ENCODE assay signal across 1 cellular context in the genomic region with DNA sequence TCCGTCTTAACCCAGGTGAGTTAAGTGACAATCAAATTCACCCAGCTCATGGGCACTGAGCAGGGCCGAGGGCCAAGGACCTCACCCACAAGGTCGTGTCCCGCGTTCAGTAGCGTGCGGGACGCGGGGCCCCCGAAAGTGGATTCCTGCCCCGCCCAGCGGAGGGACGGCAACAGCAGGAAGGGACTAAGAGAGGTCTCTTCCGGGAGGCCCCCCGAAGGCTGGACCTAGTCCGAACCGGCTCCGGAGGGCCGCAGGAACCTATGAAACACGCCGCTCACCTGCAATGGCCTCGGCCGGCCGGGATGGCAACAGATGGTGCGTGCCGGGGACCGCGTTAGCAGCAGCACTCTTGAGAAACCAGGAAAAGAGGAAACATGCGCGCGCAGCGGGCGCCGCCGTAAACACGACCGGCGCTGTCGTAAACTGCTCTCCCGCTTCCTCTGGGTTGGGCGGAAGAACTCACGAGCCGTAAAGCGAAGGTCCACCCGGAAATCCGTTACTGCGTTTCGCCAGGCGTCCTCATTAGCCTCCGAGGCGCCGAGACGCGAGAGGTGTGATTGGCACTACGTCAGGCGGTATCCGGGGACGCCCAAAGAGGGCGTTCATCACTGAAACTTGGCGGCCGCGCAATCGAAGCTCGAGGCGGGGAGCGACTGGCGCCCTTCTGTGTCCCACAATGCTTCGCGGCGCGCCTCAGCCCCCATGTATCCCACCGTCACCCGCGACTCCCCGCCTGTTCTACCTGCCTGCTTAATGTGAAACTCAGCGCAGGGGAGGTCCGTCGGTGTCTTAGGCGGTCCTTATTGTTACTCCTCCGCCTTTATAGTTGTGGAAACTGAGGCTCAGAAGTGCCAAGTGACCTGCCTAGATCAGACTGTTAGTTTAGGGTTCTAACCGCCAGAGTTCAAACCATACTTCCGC.
TF ChIP-seq lines count a peak whose summit lies in the region.

A gene with protein sequence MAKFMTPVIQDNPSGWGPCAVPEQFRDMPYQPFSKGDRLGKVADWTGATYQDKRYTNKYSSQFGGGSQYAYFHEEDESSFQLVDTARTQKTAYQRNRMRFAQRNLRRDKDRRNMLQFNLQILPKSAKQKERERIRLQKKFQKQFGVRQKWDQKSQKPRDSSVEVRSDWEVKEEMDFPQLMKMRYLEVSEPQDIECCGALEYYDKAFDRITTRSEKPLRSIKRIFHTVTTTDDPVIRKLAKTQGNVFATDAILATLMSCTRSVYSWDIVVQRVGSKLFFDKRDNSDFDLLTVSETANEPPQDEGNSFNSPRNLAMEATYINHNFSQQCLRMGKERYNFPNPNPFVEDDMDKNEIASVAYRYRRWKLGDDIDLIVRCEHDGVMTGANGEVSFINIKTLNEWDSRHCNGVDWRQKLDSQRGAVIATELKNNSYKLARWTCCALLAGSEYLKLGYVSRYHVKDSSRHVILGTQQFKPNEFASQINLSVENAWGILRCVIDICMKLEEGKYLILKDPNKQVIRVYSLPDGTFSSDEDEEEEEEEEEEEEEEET (minus strand): TSS at position 372 of the 924 bp plus-strand sequence. CDS start 3,045 bp downstream, outside the sequence.

TF ChIP-seq in HepG2, 621 proteins besides CTCF, POLR2A, EP300 and RAD21 (continued from another document and continues in another):
- TF ChIP-seq SOX13 (IDR thresholded peaks at IDR 0.05) (peak; percentile 21; the same call in 1 of the 2 replicates), SOX13 (CRISPR knock-in tag; conservative IDR thresholded peaks at IDR 0.05 in 1 of 2, IDR thresholded peaks at IDR 0.05 in 1 of 2) (peak in 1 of 2 experiments; percentile 44; a peak in 1 of 4 replicates), ZNF841 (CRISPR knock-in tag; IDR thresholded peaks at IDR 0.05; ENCODE audit: borderline replicate concordance) (no peak), PRPF4 (IDR thresholded peaks at IDR 0.05; ENCODE audit: low read depth, low read length, poor library complexity, severe bottlenecking) (no peak), JDP2 (CRISPR knock-in tag; IDR thresholded peaks at IDR 0.05; ENCODE audit: borderline replicate concordance) (no peak), ERF (CRISPR knock-in tag; IDR thresholded peaks at IDR 0.05) (peak; percentile 72; the same call in 1 of the 2 replicates), ZIK1 (CRISPR knock-in tag; IDR thresholded peaks at IDR 0.05; ENCODE audit: borderline replicate concordance, low read depth) (no peak; the same call in 1 of the 2 replicates), GZF1 (CRISPR knock-in tag; IDR thresholded peaks at IDR 0.05) (0 out of 2 replicates have a peak, but pooled peaks have one; percentile 14), HDAC2 (CRISPR knock-in tag; IDR thresholded peaks at IDR 0.05) (peak; percentile 85), SNAPC2 (CRISPR knock-in tag; IDR thresholded peaks at IDR 0.05) (no peak), RFXANK (CRISPR knock-in tag; IDR thresholded peaks at IDR 0.05) (0 out of 2 replicates have a peak, but pooled peaks have one; percentile 21), ELF1 (CRISPR knock-in tag; IDR thresholded peaks at IDR 0.05) (peak; percentile 99), KAT8 (CRISPR knock-in tag; IDR thresholded peaks at IDR 0.05) (peak; percentile 99), ZKSCAN8 (CRISPR knock-in tag; IDR thresholded peaks at IDR 0.05; ENCODE audit: borderline replicate concordance) (peak; percentile 32; the same call in 1 of the 2 replicates), CHD4 (IDR thresholded peaks at IDR 0.05; ENCODE audit: borderline replicate concordance, low read length) (no peak; the same call in 1 of the 2 replicates), HCFC1 (IDR thresholded peaks at IDR 0.05; ENCODE audit: low read depth, low read length) (peak; percentile 66), STAT5B (CRISPR knock-in tag; IDR thresholded peaks at IDR 0.05) (peak; percentile 20; the same call in 1 of the 2 replicates), SIX4 (CRISPR knock-in tag; IDR thresholded peaks at IDR 0.05) (peak; percentile 73), RNF2 (conservative IDR thresholded peaks at IDR 0.05; ENCODE audit: low read depth) (peak; percentile 78), ATF1 (CRISPR knock-in tag; IDR thresholded peaks at IDR 0.05) (peak; percentile 83), ZNF343 (CRISPR knock-in tag; IDR thresholded peaks at IDR 0.05) (no peak), KLF12 (CRISPR knock-in tag; IDR thresholded peaks at IDR 0.05; ENCODE audit: borderline replicate concordance) (peak; percentile 88; the same call in 1 of the 2 replicates), ZNF326 (CRISPR knock-in tag; IDR thresholded peaks at IDR 0.05; ENCODE audit: borderline replicate concordance) (no peak), HES4 (CRISPR knock-in tag; IDR thresholded peaks at IDR 0.05; ENCODE audit: borderline replicate concordance) (no peak; the same call in 1 of the 2 replicates), ZNF746 (CRISPR knock-in tag; IDR thresholded peaks at IDR 0.05) (no peak), ARNTL (CRISPR knock-in tag; IDR thresholded peaks at IDR 0.05) (peak; percentile 73; the same call in 1 of the 2 replicates), FIP1L1 (IDR thresholded peaks at IDR 0.05; ENCODE audit: borderline replicate concordance, insufficient read depth, low read depth, low read length) (no peak), ZNF367 (CRISPR knock-in tag; IDR thresholded peaks at IDR 0.05; ENCODE audit: borderline replicate concordance) (0 out of 2 replicates have a peak, but pooled peaks have one; percentile 57)
- TF ChIP-seq, protein P1, sequence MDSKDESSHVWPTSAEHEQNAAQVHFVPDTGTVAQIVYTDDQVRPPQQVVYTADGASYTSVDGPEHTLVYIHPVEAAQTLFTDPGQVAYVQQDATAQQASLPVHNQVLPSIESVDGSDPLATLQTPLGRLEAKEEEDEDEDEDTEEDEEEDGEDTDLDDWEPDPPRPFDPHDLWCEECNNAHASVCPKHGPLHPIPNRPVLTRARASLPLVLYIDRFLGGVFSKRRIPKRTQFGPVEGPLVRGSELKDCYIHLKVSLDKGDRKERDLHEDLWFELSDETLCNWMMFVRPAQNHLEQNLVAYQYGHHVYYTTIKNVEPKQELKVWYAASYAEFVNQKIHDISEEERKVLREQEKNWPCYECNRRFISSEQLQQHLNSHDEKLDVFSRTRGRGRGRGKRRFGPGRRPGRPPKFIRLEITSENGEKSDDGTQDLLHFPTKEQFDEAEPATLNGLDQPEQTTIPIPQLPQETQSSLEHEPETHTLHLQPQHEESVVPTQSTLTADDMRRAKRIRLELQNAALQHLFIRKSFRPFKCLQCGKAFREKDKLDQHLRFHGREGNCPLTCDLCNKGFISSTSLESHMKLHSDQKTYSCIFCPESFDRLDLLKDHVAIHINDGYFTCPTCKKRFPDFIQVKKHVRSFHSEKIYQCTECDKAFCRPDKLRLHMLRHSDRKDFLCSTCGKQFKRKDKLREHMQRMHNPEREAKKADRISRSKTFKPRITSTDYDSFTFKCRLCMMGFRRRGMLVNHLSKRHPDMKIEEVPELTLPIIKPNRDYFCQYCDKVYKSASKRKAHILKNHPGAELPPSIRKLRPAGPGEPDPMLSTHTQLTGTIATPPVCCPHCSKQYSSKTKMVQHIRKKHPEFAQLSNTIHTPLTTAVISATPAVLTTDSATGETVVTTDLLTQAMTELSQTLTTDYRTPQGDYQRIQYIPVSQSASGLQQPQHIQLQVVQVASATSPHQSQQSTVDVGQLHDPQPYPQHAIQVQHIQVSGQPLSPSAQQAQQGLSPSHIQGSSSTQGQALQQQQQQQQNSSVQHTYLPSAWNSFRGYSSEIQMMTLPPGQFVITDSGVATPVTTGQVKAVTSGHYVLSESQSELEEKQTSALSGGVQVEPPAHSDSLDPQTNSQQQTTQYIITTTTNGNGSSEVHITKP (CRISPR knock-in tag; IDR thresholded peaks at IDR 0.05; ENCODE audit: low read depth): peak; percentile 63; the same call in 1 of the 2 replicates
- TF ChIP-seq, protein P2, sequence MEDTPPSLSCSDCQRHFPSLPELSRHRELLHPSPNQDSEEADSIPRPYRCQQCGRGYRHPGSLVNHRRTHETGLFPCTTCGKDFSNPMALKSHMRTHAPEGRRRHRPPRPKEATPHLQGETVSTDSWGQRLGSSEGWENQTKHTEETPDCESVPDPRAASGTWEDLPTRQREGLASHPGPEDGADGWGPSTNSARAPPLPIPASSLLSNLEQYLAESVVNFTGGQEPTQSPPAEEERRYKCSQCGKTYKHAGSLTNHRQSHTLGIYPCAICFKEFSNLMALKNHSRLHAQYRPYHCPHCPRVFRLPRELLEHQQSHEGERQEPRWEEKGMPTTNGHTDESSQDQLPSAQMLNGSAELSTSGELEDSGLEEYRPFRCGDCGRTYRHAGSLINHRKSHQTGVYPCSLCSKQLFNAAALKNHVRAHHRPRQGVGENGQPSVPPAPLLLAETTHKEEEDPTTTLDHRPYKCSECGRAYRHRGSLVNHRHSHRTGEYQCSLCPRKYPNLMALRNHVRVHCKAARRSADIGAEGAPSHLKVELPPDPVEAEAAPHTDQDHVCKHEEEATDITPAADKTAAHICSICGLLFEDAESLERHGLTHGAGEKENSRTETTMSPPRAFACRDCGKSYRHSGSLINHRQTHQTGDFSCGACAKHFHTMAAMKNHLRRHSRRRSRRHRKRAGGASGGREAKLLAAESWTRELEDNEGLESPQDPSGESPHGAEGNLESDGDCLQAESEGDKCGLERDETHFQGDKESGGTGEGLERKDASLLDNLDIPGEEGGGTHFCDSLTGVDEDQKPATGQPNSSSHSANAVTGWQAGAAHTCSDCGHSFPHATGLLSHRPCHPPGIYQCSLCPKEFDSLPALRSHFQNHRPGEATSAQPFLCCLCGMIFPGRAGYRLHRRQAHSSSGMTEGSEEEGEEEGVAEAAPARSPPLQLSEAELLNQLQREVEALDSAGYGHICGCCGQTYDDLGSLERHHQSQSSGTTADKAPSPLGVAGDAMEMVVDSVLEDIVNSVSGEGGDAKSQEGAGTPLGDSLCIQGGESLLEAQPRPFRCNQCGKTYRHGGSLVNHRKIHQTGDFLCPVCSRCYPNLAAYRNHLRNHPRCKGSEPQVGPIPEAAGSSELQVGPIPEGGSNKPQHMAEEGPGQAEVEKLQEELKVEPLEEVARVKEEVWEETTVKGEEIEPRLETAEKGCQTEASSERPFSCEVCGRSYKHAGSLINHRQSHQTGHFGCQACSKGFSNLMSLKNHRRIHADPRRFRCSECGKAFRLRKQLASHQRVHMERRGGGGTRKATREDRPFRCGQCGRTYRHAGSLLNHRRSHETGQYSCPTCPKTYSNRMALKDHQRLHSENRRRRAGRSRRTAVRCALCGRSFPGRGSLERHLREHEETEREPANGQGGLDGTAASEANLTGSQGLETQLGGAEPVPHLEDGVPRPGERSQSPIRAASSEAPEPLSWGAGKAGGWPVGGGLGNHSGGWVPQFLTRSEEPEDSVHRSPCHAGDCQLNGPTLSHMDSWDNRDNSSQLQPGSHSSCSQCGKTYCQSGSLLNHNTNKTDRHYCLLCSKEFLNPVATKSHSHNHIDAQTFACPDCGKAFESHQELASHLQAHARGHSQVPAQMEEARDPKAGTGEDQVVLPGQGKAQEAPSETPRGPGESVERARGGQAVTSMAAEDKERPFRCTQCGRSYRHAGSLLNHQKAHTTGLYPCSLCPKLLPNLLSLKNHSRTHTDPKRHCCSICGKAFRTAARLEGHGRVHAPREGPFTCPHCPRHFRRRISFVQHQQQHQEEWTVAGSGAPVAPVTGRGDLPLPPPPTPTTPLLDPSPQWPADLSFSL (CRISPR knock-in tag; IDR thresholded peaks at IDR 0.05): no peak
- TF ChIP-seq, protein P3, sequence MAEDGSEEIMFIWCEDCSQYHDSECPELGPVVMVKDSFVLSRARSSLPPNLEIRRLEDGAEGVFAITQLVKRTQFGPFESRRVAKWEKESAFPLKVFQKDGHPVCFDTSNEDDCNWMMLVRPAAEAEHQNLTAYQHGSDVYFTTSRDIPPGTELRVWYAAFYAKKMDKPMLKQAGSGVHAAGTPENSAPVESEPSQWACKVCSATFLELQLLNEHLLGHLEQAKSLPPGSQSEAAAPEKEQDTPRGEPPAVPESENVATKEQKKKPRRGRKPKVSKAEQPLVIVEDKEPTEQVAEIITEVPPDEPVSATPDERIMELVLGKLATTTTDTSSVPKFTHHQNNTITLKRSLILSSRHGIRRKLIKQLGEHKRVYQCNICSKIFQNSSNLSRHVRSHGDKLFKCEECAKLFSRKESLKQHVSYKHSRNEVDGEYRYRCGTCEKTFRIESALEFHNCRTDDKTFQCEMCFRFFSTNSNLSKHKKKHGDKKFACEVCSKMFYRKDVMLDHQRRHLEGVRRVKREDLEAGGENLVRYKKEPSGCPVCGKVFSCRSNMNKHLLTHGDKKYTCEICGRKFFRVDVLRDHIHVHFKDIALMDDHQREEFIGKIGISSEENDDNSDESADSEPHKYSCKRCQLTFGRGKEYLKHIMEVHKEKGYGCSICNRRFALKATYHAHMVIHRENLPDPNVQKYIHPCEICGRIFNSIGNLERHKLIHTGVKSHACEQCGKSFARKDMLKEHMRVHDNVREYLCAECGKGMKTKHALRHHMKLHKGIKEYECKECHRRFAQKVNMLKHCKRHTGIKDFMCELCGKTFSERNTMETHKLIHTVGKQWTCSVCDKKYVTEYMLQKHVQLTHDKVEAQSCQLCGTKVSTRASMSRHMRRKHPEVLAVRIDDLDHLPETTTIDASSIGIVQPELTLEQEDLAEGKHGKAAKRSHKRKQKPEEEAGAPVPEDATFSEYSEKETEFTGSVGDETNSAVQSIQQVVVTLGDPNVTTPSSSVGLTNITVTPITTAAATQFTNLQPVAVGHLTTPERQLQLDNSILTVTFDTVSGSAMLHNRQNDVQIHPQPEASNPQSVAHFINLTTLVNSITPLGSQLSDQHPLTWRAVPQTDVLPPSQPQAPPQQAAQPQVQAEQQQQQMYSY (CRISPR knock-in tag; IDR thresholded peaks at IDR 0.05): 0 out of 2 replicates have a peak, but pooled peaks have one; percentile 30
- TF ChIP-seq, protein P4, sequence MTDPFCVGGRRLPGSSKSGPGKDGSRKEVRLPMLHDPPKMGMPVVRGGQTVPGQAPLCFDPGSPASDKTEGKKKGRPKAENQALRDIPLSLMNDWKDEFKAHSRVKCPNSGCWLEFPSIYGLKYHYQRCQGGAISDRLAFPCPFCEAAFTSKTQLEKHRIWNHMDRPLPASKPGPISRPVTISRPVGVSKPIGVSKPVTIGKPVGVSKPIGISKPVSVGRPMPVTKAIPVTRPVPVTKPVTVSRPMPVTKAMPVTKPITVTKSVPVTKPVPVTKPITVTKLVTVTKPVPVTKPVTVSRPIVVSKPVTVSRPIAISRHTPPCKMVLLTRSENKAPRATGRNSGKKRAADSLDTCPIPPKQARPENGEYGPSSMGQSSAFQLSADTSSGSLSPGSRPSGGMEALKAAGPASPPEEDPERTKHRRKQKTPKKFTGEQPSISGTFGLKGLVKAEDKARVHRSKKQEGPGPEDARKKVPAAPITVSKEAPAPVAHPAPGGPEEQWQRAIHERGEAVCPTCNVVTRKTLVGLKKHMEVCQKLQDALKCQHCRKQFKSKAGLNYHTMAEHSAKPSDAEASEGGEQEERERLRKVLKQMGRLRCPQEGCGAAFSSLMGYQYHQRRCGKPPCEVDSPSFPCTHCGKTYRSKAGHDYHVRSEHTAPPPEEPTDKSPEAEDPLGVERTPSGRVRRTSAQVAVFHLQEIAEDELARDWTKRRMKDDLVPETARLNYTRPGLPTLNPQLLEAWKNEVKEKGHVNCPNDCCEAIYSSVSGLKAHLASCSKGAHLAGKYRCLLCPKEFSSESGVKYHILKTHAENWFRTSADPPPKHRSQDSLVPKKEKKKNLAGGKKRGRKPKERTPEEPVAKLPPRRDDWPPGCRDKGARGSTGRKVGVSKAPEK (CRISPR knock-in tag; IDR thresholded peaks at IDR 0.05; ENCODE audit: borderline replicate concordance): no peak
- TF ChIP-seq, protein P5, sequence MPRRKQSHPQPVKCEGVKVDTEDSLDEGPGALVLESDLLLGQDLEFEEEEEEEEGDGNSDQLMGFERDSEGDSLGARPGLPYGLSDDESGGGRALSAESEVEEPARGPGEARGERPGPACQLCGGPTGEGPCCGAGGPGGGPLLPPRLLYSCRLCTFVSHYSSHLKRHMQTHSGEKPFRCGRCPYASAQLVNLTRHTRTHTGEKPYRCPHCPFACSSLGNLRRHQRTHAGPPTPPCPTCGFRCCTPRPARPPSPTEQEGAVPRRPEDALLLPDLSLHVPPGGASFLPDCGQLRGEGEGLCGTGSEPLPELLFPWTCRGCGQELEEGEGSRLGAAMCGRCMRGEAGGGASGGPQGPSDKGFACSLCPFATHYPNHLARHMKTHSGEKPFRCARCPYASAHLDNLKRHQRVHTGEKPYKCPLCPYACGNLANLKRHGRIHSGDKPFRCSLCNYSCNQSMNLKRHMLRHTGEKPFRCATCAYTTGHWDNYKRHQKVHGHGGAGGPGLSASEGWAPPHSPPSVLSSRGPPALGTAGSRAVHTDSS (CRISPR knock-in tag; conservative IDR thresholded peaks at IDR 0.05): no peak; the same call in 1 of the 2 replicates
